In genomic region chr15:50906954-50907865, GRCh38 we compare ENCODE assay signal across 8 cellular contexts. TPM values are rescaled to one million over a fixed set of nuclear protein-coding genes. Genes with fewer than 3 reads are reported as not detected.
DNase-seq lines count a peak whose midpoint lies in the region; ATAC-seq lines count a peak whose summit lies in the region.

No MANE protein-coding gene starts in this region.

- peak overlapping the region; percentile 100 for H3K4me3 Mint-ChIP-seq in activated naive CD4-positive, alpha-beta T cell treated with anti-CD3 and anti-CD28 coated beads, Interleukin-2, amount 50 U/mL, for 24 hours

- H3K9ac ChIP-seq in iPS-18a (ENCODE audit: low read length), result peak overlapping the region; percentile 93

- H3K27ac ChIP-seq in iPS-18a (ENCODE audit: low read length), result peak overlapping the region; percentile 9

- H3K27me3 Mint-ChIP-seq in activated naive CD4-positive, alpha-beta T cell treated with anti-CD3 and anti-CD28 coated beads, Interleukin-2, amount 50 U/mL, for 24 hours, result no peaks in the 10 kb centered on the region

- H3K9me3 ChIP-seq in iPS-18a (ENCODE audit: control insufficient read depth, low read depth, low read length), result no peaks in the 10 kb centered on the region

- no peaks in the 10 kb centered on the region for H3K36me3 ChIP-seq in iPS-18a (ENCODE audit: control insufficient read depth, low read depth, low read length)

- H3K4me3 ChIP-seq in iPS-18a (ENCODE audit: low read length), result peak overlapping the region; percentile 90

- H3K4me1 ChIP-seq in iPS-18a (ENCODE audit: control insufficient read depth, low read depth, low read length), result peaks cover 4% of the 10 kb centered on the region

- peaks cover 5% of the 10 kb centered on the region for H3K36me3 Mint-ChIP-seq in activated naive CD4-positive, alpha-beta T cell treated with anti-CD3 and anti-CD28 coated beads, Interleukin-2, amount 50 U/mL, for 24 hours

- peak; percentile 32 for DNase-seq in RPMI7951 (ENCODE audit: low read depth)
- peak; percentile 39 to 42 for DNase-seq in stimulated activated CD4-positive, alpha-beta T cell treated with anti-CD3 and anti-CD28 coated beads, Interleukin-1b, Interleukin-23, amount 100 ng/mL, for 1 hour (ENCODE audit: low read depth in 2 of 2)
- no peak for DNase-seq in epidermal melanocyte (ENCODE audit: insufficient read length, low spot score)
- DNase-seq in foreskin melanocyte, result no peak

- H3K27ac Mint-ChIP-seq in activated naive CD4-positive, alpha-beta T cell treated with anti-CD3 and anti-CD28 coated beads, Interleukin-2, amount 50 U/mL, for 24 hours, result peak overlapping the region; percentile 99

- H3K9me3 Mint-ChIP-seq in activated naive CD4-positive, alpha-beta T cell treated with anti-CD3 and anti-CD28 coated beads, Interleukin-2, amount 50 U/mL, for 24 hours, result no peaks in the 10 kb centered on the region

- peaks cover 35% of the 10 kb centered on the region for H3K4me1 Mint-ChIP-seq in activated naive CD4-positive, alpha-beta T cell treated with anti-CD3 and anti-CD28 coated beads, Interleukin-2, amount 50 U/mL, for 24 hours

- peaks cover 4% of the 10 kb centered on the region for H3K27me3 ChIP-seq in iPS-18a (ENCODE audit: control insufficient read depth, insufficient read depth, low read length)

- peak; percentile 57 for ATAC-seq in GM18868 (IDR thresholded peaks at IDR 0.05; ENCODE audit: unreplicated experiment)
- ATAC-seq in HG02943 (IDR thresholded peaks at IDR 0.05; ENCODE audit: low read depth, unreplicated experiment), result peak; percentile 47

RNA-seq across cellular contexts. Expression of gene AP4E1, which starts 1.3 kb away (rescaled TPM):
- total RNA-seq in RPMI7951 (2014; rRNA removed; shearing (Covaris generic)), result 11.2 and 11.7 TPM in 2 replicates

Comparison
In these comparisons a context has a peak if more than half of its experiments do, and no peak if none do; other contexts are left out.
1. DNase-seq: peak in RPMI7951 (single experiment) and stimulated activated CD4-positive, alpha-beta T cell treated with anti-CD3 and anti-CD28 coated beads, Interleukin-1b, Interleukin-23, amount 100 ng/mL, for 1 hour (2 of 2); none in epidermal melanocyte (single experiment) and foreskin melanocyte (single experiment).